8 cellular contexts compared by ENCODE assay signal in the genomic region with DNA sequence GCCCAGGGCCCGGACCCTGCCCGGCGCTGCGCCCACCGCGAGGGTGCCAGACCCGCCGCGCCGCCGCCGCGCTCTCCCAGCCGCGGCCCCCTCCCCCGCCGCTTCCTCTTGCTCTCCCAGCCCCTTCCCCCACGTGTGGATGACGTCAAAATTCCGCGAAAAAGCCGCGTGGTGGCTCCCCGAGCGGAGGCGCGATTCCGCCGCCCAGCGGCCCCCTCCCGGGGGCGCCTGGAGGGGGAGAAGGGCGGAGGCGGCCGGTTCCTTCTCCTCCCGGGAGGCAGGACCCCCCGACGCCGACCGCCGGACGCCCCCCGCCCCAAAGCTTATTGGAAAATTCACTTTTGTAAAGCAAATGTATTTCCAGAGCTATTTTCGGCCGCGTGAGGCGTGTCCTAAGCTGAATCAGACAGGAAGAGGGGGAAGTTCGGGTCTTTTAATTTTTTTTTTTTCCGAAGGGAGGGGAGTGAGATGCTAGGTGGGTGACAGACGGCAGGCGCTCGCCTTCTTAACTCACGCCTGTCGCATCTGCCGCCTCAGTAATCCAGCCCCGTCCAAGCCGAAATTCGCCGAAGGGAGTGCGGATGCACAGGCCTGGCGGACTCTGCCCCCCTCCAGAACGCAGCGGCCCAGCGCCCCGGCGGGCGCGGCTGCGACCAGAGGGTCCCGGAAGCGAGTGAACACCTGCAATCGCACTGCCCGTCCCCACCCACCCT. TPM values are rescaled to one million over a fixed set of nuclear protein-coding genes. Genes with fewer than 3 reads are reported as not detected.
DNase-seq lines count a peak whose midpoint lies in the region; ATAC-seq, FAIRE-seq and TF ChIP-seq lines count a peak whose summit lies in the region.

No MANE protein-coding gene starts in this region.

- WGBS in A549 (ENCODE audit: missing lambda C conversion rate) = 2% methylated on average over 41 of the region's 73 CpGs

- H2AFZ ChIP-seq in neural progenitor cell (replicated peaks) = no peak overlapping the region

- H3K27me3 ChIP-seq in neural progenitor cell = peaks cover 99% of the 10 kb centered on the region

- TF ChIP-seq CTCF in A549 (IDR thresholded peaks at IDR 0.05) (no peak), fibroblast of pulmonary artery (IDR thresholded peaks at IDR 0.05; ENCODE audit: low read length, missing control alignments) (no peak), neural progenitor cell (IDR thresholded peaks at IDR 0.05) (no peak)

- H3K36me3 Mint-ChIP-seq in neural progenitor cell = no peaks in the 10 kb centered on the region

- DNase-seq in A549 (ENCODE audit: low read depth in 1 of 2, low spot score in 1 of 2) (no peak), GM19238 (ENCODE audit: insufficient read length, low spot score) (peak; percentile 62), NCI-H82 treated with DMSO at 0.1 percent for 48 hours (lab: John Stamatoyannopoulos, UW; ENCODE audit: unreplicated experiment) (peak; percentile 81), fibroblast of pulmonary artery (ENCODE audit: low read depth) (peak; percentile 70), neural progenitor cell (ENCODE audit: low spot score) (peak; percentile 84), HCEC 1CT (no peak)
- DNase-seq in activated T-cell treated with anti-CD3 and anti-CD28 coated beads, Interleukin-2, amount 50 U/mL, for 48 hours = peak; percentile 96
- peak; percentile 97 for DNase-seq in stimulated activated naive CD8-positive, alpha-beta T cell treated with anti-CD3 and anti-CD28 coated beads, Interleukin-15, Interleukin-2, amounts not matched to agents 100 U/mL and 50 U/mL, for 24 hours

- peak overlapping the region; percentile 40 for H3K4me3 ChIP-seq in A549
- H3K4me3 ChIP-seq in fibroblast of pulmonary artery (replicated peaks; ENCODE audit: low read depth, low read length) = peak overlapping the region; percentile 52
- H3K4me3 ChIP-seq in neural progenitor cell = peak overlapping the region; percentile 82

- H3K9ac ChIP-seq in neural progenitor cell = no peak overlapping the region

- POLR2A ChIA-PET in A549 (lab: Yijun Ruan, JAX) = no interaction called here

- 0 out of 6 replicates have a peak overlapping the region, but pooled peaks of 1 of the 2 experiments have one; percentile 18 for H3K27ac ChIP-seq in A549
- H3K27ac ChIP-seq in neural progenitor cell = no peak overlapping the region

- H3K4me3 Mint-ChIP-seq in neural progenitor cell = peak overlapping the region; percentile 86

- H3K9me3 Mint-ChIP-seq in neural progenitor cell = no peaks in the 10 kb centered on the region

- H3F3A ChIP-seq in neural progenitor cell (ENCODE audit: low read depth) = peaks cover 45% of the 10 kb centered on the region

- H3K36me3 ChIP-seq in neural progenitor cell = no peaks in the 10 kb centered on the region

- FAIRE-seq in A549 (lab: Jason Lieb, UNC) = no peak

- H3K9me3 ChIP-seq in A549 (no peaks in the 10 kb centered on the region), neural progenitor cell (ENCODE audit: low read depth) (no peaks in the 10 kb centered on the region)

- no peak for TF ChIP-seq EP300 in A549 (IDR thresholded peaks at IDR 0.05)

- peaks cover 22% of the 10 kb centered on the region for H3K4me1 Mint-ChIP-seq in neural progenitor cell

- peaks cover 7% of the 10 kb centered on the region for H3K79me2 ChIP-seq in neural progenitor cell (ENCODE audit: low read depth)

- CTCF ChIA-PET in A549 (lab: Yijun Ruan, JAX) = interaction anchor here (0.7 to 2.2 kb wide), 3 partner anchors 7 to 1682 kb away, joined by 3 to 12 read pairs (median 4); no protein-coding TSS in a partner anchor

- H3K4me1 ChIP-seq in A549 = peaks cover 56% of the 10 kb centered on the region
- H3K4me1 ChIP-seq in neural progenitor cell = peaks cover 16% of the 10 kb centered on the region

- peaks cover 21% of the 10 kb centered on the region for H3K27me3 Mint-ChIP-seq in neural progenitor cell (ENCODE audit: insufficient read depth, low read depth)

- no peak for ATAC-seq in A549
- ATAC-seq in stimulated activated naive CD8-positive, alpha-beta T cell treated with anti-CD3 and anti-CD28 coated beads, Interleukin-15, Interleukin-2, amounts not matched to agents 100 U/mL and 50 U/mL, for 24 hours = peak; percentile 28

- H4K20me1 ChIP-seq in neural progenitor cell (ENCODE audit: low read depth) = no peaks in the 10 kb centered on the region

- TF ChIP-seq POLR2A in A549 (IDR thresholded peaks at IDR 0.05; ENCODE audit: low read length) = no peak

- no peak for TF ChIP-seq RAD21 in A549 (conservative IDR thresholded peaks at IDR 0.05 in 1 of 2, IDR thresholded peaks at IDR 0.05 in 1 of 2)

- no peak overlapping the region for H3K27ac Mint-ChIP-seq in neural progenitor cell

- H3K4me2 ChIP-seq in A549 = peak overlapping the region; percentile 78
- peak overlapping the region; percentile 80 for H3K4me2 ChIP-seq in neural progenitor cell

TF ChIP-seq in A549, 52 proteins besides CTCF, POLR2A, EP300 and RAD21:
- TF ChIP-seq RNF2 (IDR thresholded peaks at IDR 0.05; ENCODE audit: borderline replicate concordance, low read depth) (peak; percentile 69; the same call in 1 of the 2 replicates), CBX8 (IDR thresholded peaks at IDR 0.05) (peak; percentile 85; the same call in 1 of the 2 replicates), HDAC2 (IDR thresholded peaks at IDR 0.05) (no peak), RCOR1 (IDR thresholded peaks at IDR 0.05; ENCODE audit: low read depth, low read length) (no peak), ZNF302 (CRISPR knock-in tag; IDR thresholded peaks at IDR 0.05) (no peak)
- TF ChIP-seq, protein P1, sequence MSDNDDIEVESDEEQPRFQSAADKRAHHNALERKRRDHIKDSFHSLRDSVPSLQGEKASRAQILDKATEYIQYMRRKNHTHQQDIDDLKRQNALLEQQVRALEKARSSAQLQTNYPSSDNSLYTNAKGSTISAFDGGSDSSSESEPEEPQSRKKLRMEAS (IDR thresholded peaks at IDR 0.05) = peak; percentile 56; the same call in 1 of the 2 replicates

RNA-seq across cellular contexts. Expression of gene CCND2, which starts 4.1 kb away (rescaled TPM):
- polyA plus RNA-seq in A549 (2011; rRNA removed) (0.18 and 0.20 TPM in 2 replicates), A549 (2017; fragmentation: RNase III; extraction: RNeasy Plus Mini Kit Qiagen cat#74134 plus additional on column Dnase treatment) (not detected in 3 replicates)
- polyA plus RNA-seq in A549 (2012; cell fraction: cytosol; rRNA removed) = 0.01 TPM in 1 of 2 replicates, not detected in the other
- not detected in 2 replicates for polyA plus RNA-seq in A549 (2012; cell fraction: nucleus; rRNA removed)
- 0.37 and 0.78 TPM in 2 replicates for polyA minus RNA-seq in A549 (2011; rRNA and poly(A)+ RNA removed)
- 95.8 and 103 TPM in 2 replicates for total RNA-seq in neural progenitor cell (ENCODE audit: low replicate concordance)

RNA-seq across cellular contexts. Expression of gene TIGAR, which starts 51.6 kb away (rescaled TPM):
- polyA plus RNA-seq in A549 (2011; rRNA removed) = 30.0 and 50.9 TPM in 2 replicates
- polyA plus RNA-seq in A549 (2012; cell fraction: cytosol; rRNA removed) = 8.5 and 9.0 TPM in 2 replicates
- polyA plus RNA-seq in A549 (2012; cell fraction: nucleus; rRNA removed) = 2.1 and 6.6 TPM in 2 replicates
- 24.5 to 30.6 TPM (median 25.2 TPM) in 3 replicates for polyA plus RNA-seq in A549 (2017; fragmentation: RNase III; extraction: RNeasy Plus Mini Kit Qiagen cat#74134 plus additional on column Dnase treatment)
- polyA minus RNA-seq in A549 (2011; rRNA and poly(A)+ RNA removed) = 6.3 and 7.7 TPM in 2 replicates
- 7.1 and 18.1 TPM in 2 replicates for total RNA-seq in neural progenitor cell (ENCODE audit: low replicate concordance)

Comparison
In these comparisons a context has a peak if more than half of its experiments do, and no peak if none do; other contexts are left out.
1. DNase-seq: peak in GM19238 (single experiment), NCI-H82 treated with DMSO at 0.1 percent for 48 hours (single experiment), activated T-cell treated with anti-CD3 and anti-CD28 coated beads, Interleukin-2, amount 50 U/mL, for 48 hours (2 of 2), fibroblast of pulmonary artery (single experiment), neural progenitor cell (single experiment) and stimulated activated naive CD8-positive, alpha-beta T cell treated with anti-CD3 and anti-CD28 coated beads, Interleukin-15, Interleukin-2, amounts not matched to agents 100 U/mL and 50 U/mL, for 24 hours (single experiment); none in A549 (0 of 2) and HCEC 1CT (single experiment).
2. Peak in every context shown above with its lines, with median percentiles within 50 percentile points of each other: H3K4me3 ChIP-seq.